ENCODE assay signal across 27 cellular contexts in genomic region chr1:51750729-51751128, GRCh38.
DNase-seq lines count a peak whose midpoint lies in the region; ATAC-seq, FAIRE-seq and TF ChIP-seq lines count a peak whose summit lies in the region.
"Had no signal": no experiment of that assay in that cellular context is flagged by ENCODE, and none has a peak within 500 bp of the region (broad histone marks: within the 10 kb centered on the region; RNA-seq: fewer than 3 reads in every experiment).

No MANE protein-coding gene starts in this region.

- H3K27ac ChIP-seq in fibroblast of lung (ENCODE audit: insufficient read depth, low read length) = no peak overlapping the region
- H3K27ac ChIP-seq: prostate gland, sigmoid colon had no signal

- no peak for DNase-seq in H54 (ENCODE audit: insufficient read length, low spot score)
- peak; percentile 16 for DNase-seq in amniotic epithelial cell (ENCODE audit: low read depth)
- peak; percentile 19 to 54 for DNase-seq in fibroblast of lung (ENCODE audit: low read depth in 2 of 2)
- peak; percentile 20 for DNase-seq in stromal cell of bone marrow (ENCODE audit: low read depth)
- no peak for DNase-seq in NCI-H2227 (lab: John Stamatoyannopoulos, UW; ENCODE audit: unreplicated experiment)
- DNase-seq in SIG-M5 treated with dmso at 0.1 percent for 504 hours (lab: John Stamatoyannopoulos, UW; ENCODE audit: unreplicated experiment) = no peak
- DNase-seq in left lobe of liver (ENCODE audit: low spot score) = no peak
- DNase-seq: activated CD4-positive, alpha-beta T cell treated with anti-CD3 and anti-CD28 coated beads, Interleukin-2, amount 50 U/mL, for 48 hours; activated CD4-positive, CD25-positive, alpha-beta regulatory T cell treated with anti-CD3 and anti-CD28 coated beads, Interleukin-2, amount 50 U/mL, for 72 hours; activated CD8-positive, alpha-beta memory T cell treated with anti-CD3 and anti-CD28 coated beads, Interleukin-2, amount 50 U/mL, for 4 hours; activated naive CD4-positive, alpha-beta T cell treated with Interleukin-2 at 50 U/mL for 16 hours; C1 segment of cervical spinal cord; DND-41; head of caudate nucleus; kidney; MM.1S; naive thymus-derived CD4-positive, alpha-beta T cell; NCI-H1930; NCI-H2171 treated with DMSO at 0.1 percent for 48 hours; NCI-H510A treated with DMSO at 0.1 percent for 48 hours; sigmoid colon; stimulated activated CD4-positive, alpha-beta T cell treated with anti-CD3 and anti-CD28 coated beads, Interleukin-4, amount 100 ng/mL, for 1 hour; T-helper 2 cell; trophoblast cell had no signal

- H2AFZ ChIP-seq in fibroblast of lung (ENCODE audit: low read length) = no peak overlapping the region

- TF ChIP-seq CTCF in fibroblast of lung (conservative IDR thresholded peaks at IDR 0.05 in 1 of 2, IDR thresholded peaks at IDR 0.05 in 1 of 2; ENCODE audit: low read depth in 1 of 2, low read length in 2 of 2) = no peak

- no peaks in the 10 kb centered on the region for H3K9me3 ChIP-seq in fibroblast of lung (ENCODE audit: control insufficient read depth, insufficient read depth, low read depth, low read length)
- H3K9me3 ChIP-seq: prostate gland, sigmoid colon had no signal

- H4K20me1 ChIP-seq in fibroblast of lung (ENCODE audit: control insufficient read depth, extremely low read depth, insufficient read depth, low read length) = no peaks in the 10 kb centered on the region

- H3K27me3 ChIP-seq in fibroblast of lung (ENCODE audit: control insufficient read depth, insufficient read depth, low read length) = no peaks in the 10 kb centered on the region
- H3K27me3 ChIP-seq: sigmoid colon had no signal

- TF ChIP-seq POLR2A in H54 (IDR thresholded peaks at IDR 0.05; ENCODE audit: low read depth, low read length) = no peak

- no peak overlapping the region for H3K9ac ChIP-seq in fibroblast of lung (ENCODE audit: insufficient read depth, low read length)

- no peak overlapping the region for H3K4me2 ChIP-seq in fibroblast of lung (ENCODE audit: extremely low read depth, insufficient read depth, low read length)

- H3K79me2 ChIP-seq in fibroblast of lung (ENCODE audit: control insufficient read depth, insufficient read depth, low read length) = no peaks in the 10 kb centered on the region

- peak; percentile 45 for FAIRE-seq in H54 (lab: Jason Lieb, UNC)
- FAIRE-seq: HTR-8/SVneo had no signal

- H3K36me3 ChIP-seq in fibroblast of lung (ENCODE audit: control insufficient read depth, insufficient read depth, low read length) = no peaks in the 10 kb centered on the region
- H3K36me3 ChIP-seq: prostate gland had no signal

- no peak for ATAC-seq in left lobe of liver
- ATAC-seq: naive thymus-derived CD4-positive, alpha-beta T cell; Right ventricle myocardium inferior had no signal

- no peak overlapping the region for H3K4me3 ChIP-seq in fibroblast of lung (replicated peaks in 1 of 4; ENCODE audit: control extremely low read depth in 1 of 4, insufficient read depth in 1 of 4, low read depth in 3 of 4, low read length in 4 of 4)
- H3K4me3 ChIP-seq: prostate gland, sigmoid colon had no signal

- no peaks in the 10 kb centered on the region for H3K4me1 ChIP-seq in fibroblast of lung (ENCODE audit: control insufficient read depth, extremely low read depth, insufficient read depth, low read length)
- H3K4me1 ChIP-seq: prostate gland, sigmoid colon had no signal

Comparison
In these comparisons a context has a peak if more than half of its experiments do, and no peak if none do; other contexts are left out.
1. DNase-seq: peak in amniotic epithelial cell (single experiment), fibroblast of lung (2 of 2) and stromal cell of bone marrow (single experiment); none in H54 (single experiment), NCI-H2227 (single experiment), SIG-M5 treated with dmso at 0.1 percent for 504 hours (single experiment) and left lobe of liver (single experiment).